8 cellular contexts compared by ENCODE assay signal in genomic region chr9:3525836-3526165, GRCh38. TPM values are rescaled to one million over a fixed set of nuclear protein-coding genes. Genes with fewer than 3 reads are reported as not detected.
DNase-seq lines count a peak whose midpoint lies in the region; ATAC-seq and TF ChIP-seq lines count a peak whose summit lies in the region.

TSS of gene RFX3 (minus strand) at chr9:3526001. CDS start at chr9:3395588, 130,413 bp downstream.

- peak within 1 kb of the TSS; percentile 75 to 100 (median 99) for H3K4me3 ChIP-seq in BLaER1 treated with 17β-estradiol and CSF1 and Interleukin-3, amounts not matched to agents 10 nM and 100 nM
- H3K4me3 ChIP-seq in right lobe of liver = peak within 1 kb of the TSS; percentile 53 to 85 (median 73)

- no peaks in the 10 kb centered on the region; a peak in 1 of 22 replicates for H3K9me3 ChIP-seq in BLaER1 treated with 17β-estradiol and CSF1 and Interleukin-3, amounts not matched to agents 10 nM and 100 nM (replicated peaks in 1 of 11)
- no peaks in the 10 kb centered on the region for H3K9me3 ChIP-seq in right lobe of liver

- 0% methylated on average over 12 of the region's 24 CpGs for WGBS in right lobe of liver (ENCODE audit: insufficient coverage, low coverage, low lambda C conversion rate, missing lambda C conversion rate)

- peak; percentile 82 for DNase-seq in NCI-H748 treated with DMSO at 0.1 percent for 48 hours (lab: John Stamatoyannopoulos, UW)
- peak; percentile 90 to 91 for DNase-seq in activated CD4-positive, alpha-beta T cell treated with anti-CD3 and anti-CD28 coated beads, Interleukin-2, amount 50 U/mL, for 48 hours
- peak; percentile 94 for DNase-seq in dermis blood vessel endothelial cell
- peak; percentile 93 to 95 (median 93) for DNase-seq in right lobe of liver
- peak; percentile 91 to 92 for DNase-seq in stimulated activated CD4-positive, alpha-beta T cell treated with anti-CD3 and anti-CD28 coated beads, Interleukin-4, amount 100 ng/mL, for 4 hours

- H3K36me3 ChIP-seq in BLaER1 treated with 17β-estradiol and CSF1 and Interleukin-3, amounts not matched to agents 10 nM and 100 nM = peaks cover 6 to 25% (median 11%) of the 10 kb centered on the region in 11 experiments; a peak in 15 of 22 replicates
- H3K36me3 ChIP-seq in right lobe of liver = no peaks in the 10 kb centered on the region

- H4K20me1 ChIP-seq in BLaER1 treated with 17β-estradiol and CSF1 and Interleukin-3, amounts not matched to agents 10 nM and 100 nM = no peaks in the 10 kb centered on the region

- ATAC-seq in GM19452 (IDR thresholded peaks at IDR 0.05; ENCODE audit: unreplicated experiment) (peak; percentile 42), HG03571 (IDR thresholded peaks at IDR 0.05; ENCODE audit: unreplicated experiment) (peak; percentile 47), right lobe of liver (peak; percentile 92 to 97 (median 94))

- intact Hi-C loops in right lobe of liver (cut with DNase I) = no loop called here

- peak within 1 kb of the TSS; percentile 80 to 96 (median 92) for H3K4me2 ChIP-seq in BLaER1 treated with 17β-estradiol and CSF1 and Interleukin-3, amounts not matched to agents 10 nM and 100 nM

- H3K27ac ChIP-seq in BLaER1 treated with 17β-estradiol and CSF1 and Interleukin-3, amounts not matched to agents 10 nM and 100 nM = peak within 1 kb of the TSS; percentile 98 to 100 (median 100)
- H3K27ac ChIP-seq in right lobe of liver = peak within 1 kb of the TSS; percentile 99 to 100 (median 100)

- peak within 1 kb of the TSS; percentile 98 to 100 (median 99) for H3K9ac ChIP-seq in BLaER1 treated with 17β-estradiol and CSF1 and Interleukin-3, amounts not matched to agents 10 nM and 100 nM

- no peaks in the 10 kb centered on the region for H3K27me3 ChIP-seq in BLaER1 treated with 17β-estradiol and CSF1 and Interleukin-3, amounts not matched to agents 10 nM and 100 nM
- no peaks in the 10 kb centered on the region for H3K27me3 ChIP-seq in right lobe of liver

- no peak for TF ChIP-seq CTCF in right lobe of liver (IDR thresholded peaks at IDR 0.05)

- TF ChIP-seq POLR2A in right lobe of liver (IDR thresholded peaks at IDR 0.05) = no peak

- peaks cover 18 to 52% (median 29%) of the 10 kb centered on the region in 10 experiments for H3K4me1 ChIP-seq in BLaER1 treated with 17β-estradiol and CSF1 and Interleukin-3, amounts not matched to agents 10 nM and 100 nM
- peaks cover 0 to 8% (median 2%) of the 10 kb centered on the region in 4 donors for H3K4me1 ChIP-seq in right lobe of liver

RNA-seq across cellular contexts. Expression of gene RFX3, which starts in this region (rescaled TPM):
- 11.4 and 12.8 TPM in 2 replicates for total RNA-seq in dermis blood vessel endothelial cell
- total RNA-seq in right lobe of liver = 1 to 10 TPM; 1.4 to 2.5 (median 1.8) TPM

Comparison
In these comparisons a context has a peak if more than half of its experiments do, and no peak if none do; other contexts are left out.
1. Peak in every context shown above with its lines: DNase-seq, ATAC-seq, H3K4me3 ChIP-seq and H3K27ac ChIP-seq.
2. ATAC-seq: peak in every context shown above with its lines; median percentile 94 in right lobe of liver; 47 in HG03571; 42 in GM19452.